Comparison of ENCODE assay signal across 14 cellular contexts in the genomic region with DNA sequence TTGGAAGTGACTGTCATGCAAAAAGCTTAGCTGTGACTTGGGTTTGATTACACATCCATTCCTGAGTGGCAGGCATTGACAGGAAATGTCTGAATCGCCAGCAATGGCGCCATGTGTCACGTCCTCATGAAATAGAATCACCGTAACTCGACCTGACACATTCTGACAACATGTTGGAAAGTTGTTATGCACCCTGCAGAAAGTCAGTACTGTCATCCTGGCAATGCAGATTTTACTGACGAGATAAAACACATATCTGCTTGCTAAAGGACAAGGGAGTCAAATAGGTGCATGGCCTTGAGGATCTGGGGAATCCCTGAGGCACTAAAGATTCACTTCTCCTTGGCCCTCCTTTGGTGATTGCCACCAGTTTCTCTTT.
DNase-seq lines count a peak whose midpoint lies in the region; ATAC-seq, FAIRE-seq and TF ChIP-seq lines count a peak whose summit lies in the region.
"Had no signal": no experiment of that assay in that cellular context is flagged by ENCODE, and none has a peak within 500 bp of the region (broad histone marks: within the 10 kb centered on the region; RNA-seq: fewer than 3 reads in every experiment).

No MANE protein-coding gene starts in this region.

- peak overlapping the region; percentile 19 for H3K4me3 ChIP-seq in endocrine pancreas (ENCODE audit: control insufficient read depth, insufficient read depth, low read length)

- no peaks in the 10 kb centered on the region for H3K27me3 Mint-ChIP-seq in osteocyte (ENCODE audit: unreplicated experiment)
- no peaks in the 10 kb centered on the region for H3K27me3 Mint-ChIP-seq in activated CD8-positive, alpha-beta T cell treated with anti-CD3 and anti-CD28 coated beads, Interleukin-2, amount 10 ng/mL, durations not matched to agents 7 days and 5 days (ENCODE audit: low read depth)
- H3K27me3 Mint-ChIP-seq: activated CD4-positive, alpha-beta T cell treated with anti-CD3 and anti-CD28 coated beads for 36 hours; CD4-positive, alpha-beta T cell had no signal

- POLR2A ChIA-PET in activated CD8-positive, alpha-beta T cell treated with anti-CD3 and anti-CD28 coated beads, Interleukin-2, amount 10 ng/mL, durations not matched to agents 7 days and 5 days (lab: Charles Lee), result no interaction called here

- no peak for TF ChIP-seq CTCF in osteocyte (IDR thresholded peaks at IDR 0.05)

- no peaks in the 10 kb centered on the region for H3K9me3 Mint-ChIP-seq in osteocyte (ENCODE audit: unreplicated experiment)
- no peaks in the 10 kb centered on the region for H3K9me3 Mint-ChIP-seq in activated CD8-positive, alpha-beta T cell treated with anti-CD3 and anti-CD28 coated beads, Interleukin-2, amount 10 ng/mL, durations not matched to agents 7 days and 5 days (ENCODE audit: insufficient read depth)

- H3K27me3 ChIP-seq in endocrine pancreas (ENCODE audit: control insufficient read depth, insufficient read depth, low read length), result peaks cover 2% of the 10 kb centered on the region

- peaks cover 10% of the 10 kb centered on the region for H3K4me1 ChIP-seq in endocrine pancreas (ENCODE audit: control insufficient read depth, insufficient read depth, low read length)

- DNase-seq in H54 (ENCODE audit: insufficient read length, low spot score), result no peak
- peak; percentile 51 for DNase-seq in NCI-H2171 treated with DMSO at 0.1 percent for 48 hours (lab: John Stamatoyannopoulos, UW)
- no peak for DNase-seq in osteocyte (ENCODE audit: extremely low spot score, unreplicated experiment)
- DNase-seq in KBM-7, result no peak
- no peak for DNase-seq in activated CD8-positive, alpha-beta T cell treated with anti-CD3 and anti-CD28 coated beads, Interleukin-2, amount 10 ng/mL, durations not matched to agents 7 days and 5 days
- no peak for DNase-seq in anterior cingulate cortex (lab: John Stamatoyannopoulos, UW)
- no peak for DNase-seq in NCI-H1436 (lab: John Stamatoyannopoulos, UW)
- DNase-seq: activated CD4-positive, alpha-beta T cell treated with anti-CD3 and anti-CD28 coated beads for 36 hours; activated T-cell treated with anti-CD3 and anti-CD28 coated beads, Interleukin-2, amount 50 U/mL, for 4 hours; CD4-positive, alpha-beta T cell; left cardiac atrium; natural killer cell had no signal

- H3K36me3 ChIP-seq in endocrine pancreas (ENCODE audit: control insufficient read depth, insufficient read depth, low read length), result no peaks in the 10 kb centered on the region

- FAIRE-seq in H54 (lab: Jason Lieb, UNC), result peak; percentile 84
- FAIRE-seq: frontal cortex had no signal

- no peak overlapping the region for H3K9ac ChIP-seq in endocrine pancreas (ENCODE audit: control insufficient read depth, insufficient read depth, low read length)

- peaks cover 29% of the 10 kb centered on the region for H3K4me1 Mint-ChIP-seq in osteocyte (ENCODE audit: unreplicated experiment)
- no peaks in the 10 kb centered on the region for H3K4me1 Mint-ChIP-seq in activated CD8-positive, alpha-beta T cell treated with anti-CD3 and anti-CD28 coated beads, Interleukin-2, amount 10 ng/mL, durations not matched to agents 7 days and 5 days (ENCODE audit: low read depth)
- H3K4me1 Mint-ChIP-seq: activated CD4-positive, alpha-beta T cell treated with anti-CD3 and anti-CD28 coated beads for 36 hours; natural killer cell had no signal

- in situ Hi-C loops in KBM-7 (cut with MboI; ENCODE audit: low pct_unique_long_range_greater_than_20kb, low sequenced_read_pairs), result no loop called here

- H3K9me3 ChIP-seq in endocrine pancreas (ENCODE audit: control insufficient read depth, low read length), result no peaks in the 10 kb centered on the region

- H3K36me3 Mint-ChIP-seq in osteocyte (ENCODE audit: unreplicated experiment), result peaks cover 2% of the 10 kb centered on the region
- H3K36me3 Mint-ChIP-seq in activated CD8-positive, alpha-beta T cell treated with anti-CD3 and anti-CD28 coated beads, Interleukin-2, amount 10 ng/mL, durations not matched to agents 7 days and 5 days (ENCODE audit: low read depth), result no peaks in the 10 kb centered on the region

- ATAC-seq in activated CD8-positive, alpha-beta T cell treated with anti-CD3 and anti-CD28 coated beads, Interleukin-2, amount 10 ng/mL, durations not matched to agents 7 days and 5 days, result no peak
- ATAC-seq: activated CD4-positive, alpha-beta T cell treated with anti-CD3 and anti-CD28 coated beads for 36 hours; activated T-cell treated with anti-CD3 and anti-CD28 coated beads, Interleukin-2, amount 50 U/mL, for 4 hours; natural killer cell had no signal

- CTCF ChIA-PET in activated CD8-positive, alpha-beta T cell treated with anti-CD3 and anti-CD28 coated beads, Interleukin-2, amount 10 ng/mL, durations not matched to agents 7 days and 5 days (lab: Charles Lee), result no interaction called here

- H3K27ac Mint-ChIP-seq in osteocyte (ENCODE audit: unreplicated experiment), result peak overlapping the region; percentile 50
- no peak overlapping the region for H3K27ac Mint-ChIP-seq in activated CD8-positive, alpha-beta T cell treated with anti-CD3 and anti-CD28 coated beads, Interleukin-2, amount 10 ng/mL, durations not matched to agents 7 days and 5 days
- H3K27ac Mint-ChIP-seq: activated CD4-positive, alpha-beta T cell treated with anti-CD3 and anti-CD28 coated beads for 36 hours; CD4-positive, alpha-beta T cell; natural killer cell had no signal

- no peak overlapping the region for H3K4me3 Mint-ChIP-seq in osteocyte (ENCODE audit: unreplicated experiment)
- no peak overlapping the region for H3K4me3 Mint-ChIP-seq in activated CD8-positive, alpha-beta T cell treated with anti-CD3 and anti-CD28 coated beads, Interleukin-2, amount 10 ng/mL, durations not matched to agents 7 days and 5 days
- H3K4me3 Mint-ChIP-seq: activated CD4-positive, alpha-beta T cell treated with anti-CD3 and anti-CD28 coated beads for 36 hours; activated T-cell treated with anti-CD3 and anti-CD28 coated beads, Interleukin-2, amount 50 U/mL, for 4 hours; CD4-positive, alpha-beta T cell; natural killer cell had no signal

- TF ChIP-seq POLR2A in H54 (IDR thresholded peaks at IDR 0.05; ENCODE audit: low read depth, low read length), result no peak
